Comparison of ENCODE assay signal across 24 cellular contexts in the genomic region with DNA sequence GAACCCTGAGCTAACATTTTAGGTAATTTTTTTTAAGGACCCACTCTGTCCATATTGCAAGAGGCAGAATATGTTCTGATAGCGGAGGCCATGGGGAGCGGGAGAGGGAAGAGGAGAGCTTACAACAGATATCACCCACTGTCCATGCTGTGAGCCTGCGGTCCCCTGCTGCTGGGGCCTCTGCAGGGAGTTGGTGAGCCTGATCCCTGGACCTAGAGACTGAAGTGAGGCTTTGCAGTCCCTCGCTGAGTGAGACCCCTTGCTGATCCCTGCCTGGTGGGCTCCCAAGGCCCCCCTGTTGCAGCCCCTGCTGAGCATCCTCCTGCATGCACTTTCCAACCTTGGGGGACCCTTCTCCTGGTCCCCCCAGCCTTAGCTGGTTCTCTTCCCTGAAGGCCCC. TPM values are rescaled to one million over a fixed set of nuclear protein-coding genes. Genes with fewer than 3 reads are reported as not detected.
A peak's percentile ranks its signal among the peaks of the same experiment; 100 is the strongest.
DNase-seq lines count a peak whose midpoint lies in the region; ATAC-seq, FAIRE-seq and TF ChIP-seq lines count a peak whose summit lies in the region.
"Had no signal": no experiment of that assay in that cellular context is flagged by ENCODE, and none has a peak within 500 bp of the region (broad histone marks: within the 10 kb centered on the region; RNA-seq: fewer than 3 reads in every experiment).

No MANE protein-coding gene starts in this region.

- no peak overlapping the region for H3K9ac ChIP-seq in kidney (ENCODE audit: low read length in 2 of 2)
- H3K9ac ChIP-seq: BLaER1 treated with 17β-estradiol and CSF1 and Interleukin-3, amounts not matched to agents 10 nM and 100 nM had no signal

- no peak for TF ChIP-seq POLR2A in body of pancreas (IDR thresholded peaks at IDR 0.05)

- no peak for ATAC-seq in body of pancreas
- ATAC-seq: A549, GM12878 had no signal

- H3K4me1 Mint-ChIP-seq in progenitor cell of endocrine pancreas (ENCODE audit: low read depth) = peaks cover 28% of the 10 kb centered on the region
- H3K4me1 Mint-ChIP-seq: CD14-positive monocyte; CD8-positive, alpha-beta memory T cell had no signal

- H3K36me3 ChIP-seq in H7 (replicated peaks; ENCODE audit: control insufficient read depth, insufficient read depth, low read length) (no peaks in the 10 kb centered on the region), SJCRH30 (no peaks in the 10 kb centered on the region), kidney (ENCODE audit: control insufficient read depth in 1 of 2, insufficient read depth in 2 of 2, low read length in 2 of 2) (no peaks in the 10 kb centered on the region), body of pancreas (replicated peaks in 1 of 2; ENCODE audit: insufficient read depth in 1 of 2, low read depth in 2 of 2) (no peaks in the 10 kb centered on the region)
- H3K36me3 ChIP-seq: BE2C; BLaER1 treated with 17β-estradiol and CSF1 and Interleukin-3, amounts not matched to agents 10 nM and 100 nM had no signal

- peaks cover 2% of the 10 kb centered on the region for H3K27me3 ChIP-seq in H7 (ENCODE audit: control insufficient read depth, insufficient read depth, low read length)
- H3K27me3 ChIP-seq in SJCRH30 = no peaks in the 10 kb centered on the region
- H3K27me3 ChIP-seq in body of pancreas = no peaks in the 10 kb centered on the region
- H3K27me3 ChIP-seq: BE2C; BLaER1 treated with 17β-estradiol and CSF1 and Interleukin-3, amounts not matched to agents 10 nM and 100 nM had no signal

- H3K27me3 Mint-ChIP-seq in progenitor cell of endocrine pancreas = no peaks in the 10 kb centered on the region
- H3K27me3 Mint-ChIP-seq: CD4-positive, alpha-beta T cell had no signal

- TF ChIP-seq CTCF in kidney (IDR thresholded peaks at IDR 0.05; ENCODE audit: borderline replicate concordance, extremely low read depth, insufficient read depth) (no peak), progenitor cell of endocrine pancreas (IDR thresholded peaks at IDR 0.05; ENCODE audit: unreplicated experiment) (no peak), body of pancreas (IDR thresholded peaks at IDR 0.05) (no peak)

- intact Hi-C loops in kidney (cut with DNase I) (no loop called here), body of pancreas (cut with DNase I) (no loop called here)

- 91 to 94% methylated on average over 3 to 4 of the region's 4 CpGs for WGBS in body of pancreas, 2 donors

- H3K4me3 ChIP-seq in H7 (ENCODE audit: insufficient read depth, low read depth, low read length) (no peak overlapping the region), SJCRH30 (no peak overlapping the region), kidney (ENCODE audit: low read length in 2 of 2) (no peak overlapping the region), body of pancreas (no peak overlapping the region)
- H3K4me3 ChIP-seq: A549; BLaER1 treated with 17β-estradiol and CSF1 and Interleukin-3, amounts not matched to agents 10 nM and 100 nM; GM12878 had no signal

- DNase-seq in H7 (peak; percentile 29), SJCRH30 (no peak), kidney (peak; percentile 51), progenitor cell of endocrine pancreas (ENCODE audit: low spot score, unreplicated experiment) (no peak), body of pancreas (no peak), NCI-H1048 (lab: John Stamatoyannopoulos, UW) (no peak), NCI-H187 treated with DMSO at 0.1 percent for 48 hours (lab: John Stamatoyannopoulos, UW) (no peak)
- DNase-seq: 8988T; ACHN; AML-193; BE2C; CD4-positive, alpha-beta T cell; CD8-positive, alpha-beta memory T cell; DMS 273 treated with DMSO at 0.1 percent for 48 hours; DMS79; EL; GDM1; HCEC 1CT had no signal

- H3K4me3 Mint-ChIP-seq in progenitor cell of endocrine pancreas (ENCODE audit: low read depth) = no peak overlapping the region
- H3K4me3 Mint-ChIP-seq: CD14-positive monocyte; CD4-positive, alpha-beta T cell; CD8-positive, alpha-beta memory T cell had no signal

- no peaks in the 10 kb centered on the region for H3K36me3 Mint-ChIP-seq in progenitor cell of endocrine pancreas (ENCODE audit: insufficient read depth)
- H3K36me3 Mint-ChIP-seq: CD8-positive, alpha-beta memory T cell had no signal

- no peak for FAIRE-seq in kidney (lab: Jason Lieb, UNC)
- FAIRE-seq: A549, D721Med, GM12878, H54 had no signal

- H3K9me3 ChIP-seq in SJCRH30 (replicated peaks) = no peaks in the 10 kb centered on the region
- H3K9me3 ChIP-seq in kidney (ENCODE audit: control insufficient read depth in 1 of 2, low read length in 2 of 2) = no peaks in the 10 kb centered on the region
- H3K9me3 ChIP-seq in body of pancreas = no peaks in the 10 kb centered on the region
- H3K9me3 ChIP-seq: A549; BE2C; BLaER1 treated with 17β-estradiol and CSF1 and Interleukin-3, amounts not matched to agents 10 nM and 100 nM had no signal

- no peaks in the 10 kb centered on the region for H3K9me3 Mint-ChIP-seq in progenitor cell of endocrine pancreas (ENCODE audit: low read depth)
- H3K9me3 Mint-ChIP-seq: CD4-positive, alpha-beta T cell; CD8-positive, alpha-beta memory T cell had no signal

- H3K4me1 ChIP-seq in SJCRH30 = peaks cover 73% of the 10 kb centered on the region
- peaks cover 7 to 12% of the 10 kb centered on the region in 2 donors for H3K4me1 ChIP-seq in kidney (ENCODE audit: control insufficient read depth in 1 of 2, insufficient read depth in 1 of 2, low read depth in 1 of 2, low read length in 2 of 2)
- H3K4me1 ChIP-seq in body of pancreas = peaks cover 4% of the 10 kb centered on the region
- H3K4me1 ChIP-seq: A549 had no signal

- H3K27ac ChIP-seq in SJCRH30 (peak overlapping the region; percentile 38), kidney (ENCODE audit: low read depth in 2 of 2, low read length in 2 of 2) (no peak overlapping the region), body of pancreas (no peak overlapping the region)
- H3K27ac ChIP-seq: A549; BLaER1 treated with 17β-estradiol and CSF1 and Interleukin-3, amounts not matched to agents 10 nM and 100 nM had no signal

- H3K27ac Mint-ChIP-seq in progenitor cell of endocrine pancreas = peak overlapping the region; percentile 36
- H3K27ac Mint-ChIP-seq: CD4-positive, alpha-beta T cell; CD8-positive, alpha-beta memory T cell had no signal

RNA-seq across cellular contexts. Expression of gene MIF, which starts 12.5 kb away (rescaled TPM):
- 952 and 1,162 TPM in 2 replicates for total RNA-seq in H7 (2014; rRNA removed; shearing (Covaris generic))
- 270 and 350 TPM in 2 replicates for total RNA-seq in SJCRH30 (2014; rRNA removed; shearing (Covaris generic))
- total RNA-seq in kidney (505 TPM), progenitor cell of endocrine pancreas (562 and 580 TPM in 2 replicates), body of pancreas (100 to 1,000 TPM; 134 to 156 TPM)
- 1,211 TPM for polyA plus RNA-seq in kidney (ENCODE audit: insufficient read depth, low read depth, low replicate concordance)

RNA-seq across cellular contexts. Expression of gene SLC2A11, which starts 49.0 kb away (rescaled TPM):
- total RNA-seq in H7 (2014; rRNA removed; shearing (Covaris generic)) = 10.7 and 17.4 TPM in 2 replicates
- 0.51 and 1.9 TPM in 2 replicates for total RNA-seq in SJCRH30 (2014; rRNA removed; shearing (Covaris generic))
- total RNA-seq in kidney = 28.9 TPM
- 23.7 TPM for polyA plus RNA-seq in kidney (ENCODE audit: insufficient read depth, low read depth, low replicate concordance)
- 39.7 and 40.1 TPM in 2 replicates for total RNA-seq in progenitor cell of endocrine pancreas
- total RNA-seq in body of pancreas = 10 to 100 TPM; 23.6 to 32.3 TPM

RNA-seq across cellular contexts. Expression of gene GSTT2B, which starts 54.4 kb away (rescaled TPM):
- total RNA-seq in H7 (2014; rRNA removed; shearing (Covaris generic)) = 13.1 and 18.9 TPM in 2 replicates
- 14.0 and 14.9 TPM in 2 replicates for total RNA-seq in SJCRH30 (2014; rRNA removed; shearing (Covaris generic))
- 10.8 TPM for total RNA-seq in kidney
- 20.6 TPM for polyA plus RNA-seq in kidney (ENCODE audit: insufficient read depth, low read depth, low replicate concordance)
- 4.8 and 5.4 TPM in 2 replicates for total RNA-seq in progenitor cell of endocrine pancreas
- total RNA-seq in body of pancreas = 10 to 100 TPM in 1 of 2 donors, 1 to 10 TPM in 1; 8.3 to 16.5 TPM
- total RNA-seq: CD4-positive, alpha-beta T cell; CD8-positive, alpha-beta memory T cell had no signal
- polyA plus RNA-seq: CD8-positive, alpha-beta memory T cell had no signal

Comparison
In these comparisons a context has a peak if more than half of its experiments do, and no peak if none do; other contexts are left out.
1. DNase-seq: peak in H7 (single experiment) and kidney (single experiment); none in SJCRH30 (0 of 2), progenitor cell of endocrine pancreas (single experiment), body of pancreas (0 of 4), NCI-H1048 (single experiment) and NCI-H187 treated with DMSO at 0.1 percent for 48 hours (single experiment).